Comparison of ENCODE assay signal across 8 cellular contexts in the genomic region with DNA sequence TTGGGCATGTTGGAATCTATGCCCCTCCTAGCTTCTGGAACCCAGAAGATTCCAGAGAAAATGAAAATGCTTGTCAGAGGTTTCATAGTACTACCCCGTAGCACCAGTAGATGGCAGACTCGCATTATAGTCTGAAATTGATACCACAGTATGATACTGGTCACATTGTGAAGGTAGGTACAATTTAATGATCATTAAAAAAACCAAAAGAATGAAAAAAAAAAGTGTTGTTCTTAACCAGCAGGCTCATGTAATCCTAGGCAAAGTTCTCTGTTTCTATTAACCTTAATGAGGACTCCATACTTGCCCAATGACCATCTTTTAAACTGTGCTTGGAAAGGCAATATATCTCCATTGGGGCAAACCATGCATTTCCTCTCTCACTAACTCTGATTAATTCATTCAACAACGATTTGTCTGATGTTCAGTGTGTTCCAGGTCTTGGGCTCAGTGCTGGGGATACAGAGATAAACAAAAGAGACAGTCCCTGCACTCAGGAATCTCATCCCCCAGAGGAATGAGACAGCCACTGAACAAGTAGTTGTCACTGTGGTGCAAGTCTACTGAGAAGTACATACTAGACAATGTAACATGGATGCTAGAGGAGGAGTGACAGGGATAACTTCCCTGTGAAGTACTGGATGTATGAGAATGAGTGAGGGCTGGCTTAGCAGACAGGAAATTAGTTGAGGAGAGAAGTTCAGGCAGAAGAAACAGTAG.
A peak's percentile ranks its signal among the peaks of the same experiment; 100 is the strongest.
DNase-seq lines count a peak whose midpoint lies in the region; ATAC-seq and TF ChIP-seq lines count a peak whose summit lies in the region.

No MANE protein-coding gene starts in this region.

- no peaks in the 10 kb centered on the region for H3K36me3 ChIP-seq in DND-41 (ENCODE audit: insufficient read depth, low read length)
- H3K36me3 ChIP-seq in RWPE2 (ENCODE audit: low read depth), result no peaks in the 10 kb centered on the region

- H3K4me1 ChIP-seq in DND-41 (ENCODE audit: insufficient read depth, low read length), result no peaks in the 10 kb centered on the region
- H3K4me1 ChIP-seq in RWPE2 (ENCODE audit: insufficient read depth, poor library complexity, severe bottlenecking), result peaks cover 3% of the 10 kb centered on the region

- H3K27me3 Mint-ChIP-seq in natural killer cell treated with Interleukin-12 subunit alpha and Interleukin-12 subunit beta and Interleukin-15 and Interleukin-18, amount 100 ng/mL, for 72 hours, result peaks cover 0 to 3% of the 10 kb centered on the region in 2 donors

- H3K36me3 Mint-ChIP-seq in natural killer cell treated with Interleukin-12 subunit alpha and Interleukin-12 subunit beta and Interleukin-15 and Interleukin-18, amount 100 ng/mL, for 72 hours, result no peaks in the 10 kb centered on the region

- no peaks in the 10 kb centered on the region for H4K20me1 ChIP-seq in DND-41 (ENCODE audit: insufficient read depth, low read length)

- H3K79me2 ChIP-seq in DND-41 (ENCODE audit: insufficient read depth, low read length), result no peaks in the 10 kb centered on the region

- no peaks in the 10 kb centered on the region for H3K9me3 Mint-ChIP-seq in natural killer cell treated with Interleukin-12 subunit alpha and Interleukin-12 subunit beta and Interleukin-15 and Interleukin-18, amount 100 ng/mL, for 72 hours

- H3K27me3 ChIP-seq in DND-41 (ENCODE audit: insufficient read depth, low read length, poor library complexity), result no peaks in the 10 kb centered on the region
- no peaks in the 10 kb centered on the region for H3K27me3 ChIP-seq in RWPE2 (ENCODE audit: insufficient read depth, poor library complexity, severe bottlenecking)

- peak; percentile 76 for TF ChIP-seq CTCF in DND-41 (IDR thresholded peaks at IDR 0.05; ENCODE audit: borderline replicate concordance, extremely low read depth, low read length, poor library complexity, severe bottlenecking)
- TF ChIP-seq CTCF in RWPE2 (IDR thresholded peaks at IDR 0.05; ENCODE audit: poor library complexity, severe bottlenecking), result peak; percentile 92

- ATAC-seq in DND-41 (ENCODE audit: insufficient read depth, low read depth), result peak; percentile 56; the same call in 1 of the 3 replicates
- peak; percentile 70 for ATAC-seq in GM19397 (IDR thresholded peaks at IDR 0.05; ENCODE audit: unreplicated experiment)
- ATAC-seq in HG03442 (IDR thresholded peaks at IDR 0.05; ENCODE audit: unreplicated experiment), result peak; percentile 74
- ATAC-seq in RWPE2 (ENCODE audit: low read depth), result peak; percentile 70
- no peak for ATAC-seq in natural killer cell treated with Interleukin-12 subunit alpha and Interleukin-12 subunit beta and Interleukin-15 and Interleukin-18, amount 100 ng/mL, for 72 hours

- H3K9me3 ChIP-seq in DND-41 (ENCODE audit: insufficient read depth, low read length, severe bottlenecking) (no peaks in the 10 kb centered on the region), RWPE2 (ENCODE audit: severe bottlenecking) (no peaks in the 10 kb centered on the region)

- H3K9ac ChIP-seq in DND-41 (ENCODE audit: low read depth, low read length), result no peak overlapping the region

- H3K4me3 Mint-ChIP-seq in natural killer cell treated with Interleukin-12 subunit alpha and Interleukin-12 subunit beta and Interleukin-15 and Interleukin-18, amount 100 ng/mL, for 72 hours, result no peak overlapping the region

- peak; percentile 30 for DNase-seq in DND-41
- DNase-seq in RWPE2 (ENCODE audit: low spot score), result no peak
- peak; percentile 79 for DNase-seq in fibroblast of peridontal ligament (ENCODE audit: extremely low read depth)
- peak; percentile 23 for DNase-seq in occipital lobe (lab: John Stamatoyannopoulos, UW)
- no peak for DNase-seq in T-helper 1 cell
- no peak for DNase-seq in natural killer cell treated with Interleukin-12 subunit alpha and Interleukin-12 subunit beta and Interleukin-15 and Interleukin-18, amount 100 ng/mL, for 72 hours (ENCODE audit: low spot score)

- H3K4me3 ChIP-seq in DND-41 (ENCODE audit: low read depth in 1 of 2, low read length in 2 of 2) (no peak overlapping the region), RWPE2 (ENCODE audit: severe bottlenecking) (no peak overlapping the region)

- H3K4me1 Mint-ChIP-seq in natural killer cell treated with Interleukin-12 subunit alpha and Interleukin-12 subunit beta and Interleukin-15 and Interleukin-18, amount 100 ng/mL, for 72 hours (ENCODE audit: low read depth in 2 of 2), result no peaks in the 10 kb centered on the region

- H3K4me2 ChIP-seq in DND-41 (ENCODE audit: insufficient read depth, low read length), result no peak overlapping the region

- H2AFZ ChIP-seq in DND-41 (ENCODE audit: low read depth, low read length), result no peak overlapping the region

- no peak overlapping the region for H3K27ac Mint-ChIP-seq in natural killer cell treated with Interleukin-12 subunit alpha and Interleukin-12 subunit beta and Interleukin-15 and Interleukin-18, amount 100 ng/mL, for 72 hours

- H3K27ac ChIP-seq in DND-41 (ENCODE audit: low read length), result no peak overlapping the region
- no peak overlapping the region for H3K27ac ChIP-seq in RWPE2 (ENCODE audit: poor library complexity, severe bottlenecking)

Comparison
In these comparisons a context has a peak if more than half of its experiments do, and no peak if none do; other contexts are left out.
1. ATAC-seq: peak in DND-41 (single experiment), GM19397 (single experiment), HG03442 (single experiment) and RWPE2 (single experiment); none in natural killer cell treated with Interleukin-12 subunit alpha and Interleukin-12 subunit beta and Interleukin-15 and Interleukin-18, amount 100 ng/mL, for 72 hours (0 of 2).
2. DNase-seq: peak in DND-41 (single experiment), fibroblast of peridontal ligament (single experiment) and occipital lobe (single experiment); none in RWPE2 (single experiment), T-helper 1 cell (0 of 5) and natural killer cell treated with Interleukin-12 subunit alpha and Interleukin-12 subunit beta and Interleukin-15 and Interleukin-18, amount 100 ng/mL, for 72 hours (single experiment).